In genomic region chr1:155514582-155515187, GRCh38 we compare ENCODE assay signal across 19 cellular contexts. TPM values are rescaled to one million over a fixed set of nuclear protein-coding genes. Genes with fewer than 3 reads are reported as not detected.
DNase-seq lines count a peak whose midpoint lies in the region; ATAC-seq and TF ChIP-seq lines count a peak whose summit lies in the region.
"Had no signal": no experiment of that assay in that cellular context is flagged by ENCODE, and none has a peak within 500 bp of the region (broad histone marks: within the 10 kb centered on the region; RNA-seq: fewer than 3 reads in every experiment).

No MANE protein-coding gene starts in this region.

- H2BK5ac ChIP-seq in IMR-90 (ENCODE audit: low read depth, low read length, poor library complexity, severe bottlenecking) (no peak overlapping the region), mesendoderm (ENCODE audit: low read length) (no peak overlapping the region)

- H3K23ac ChIP-seq in IMR-90 (ENCODE audit: low read depth, low read length) (no peak overlapping the region), mesendoderm (ENCODE audit: low read length) (no peak overlapping the region)

- no peak overlapping the region for H3K56ac ChIP-seq in IMR-90 (ENCODE audit: extremely low read depth, insufficient read depth, low read length)
- no peak overlapping the region for H3K56ac ChIP-seq in mesendoderm (ENCODE audit: low read length)

- dilution Hi-C loops in IMR-90 (cut with HindIII; ENCODE audit: low sequenced_read_pairs, unreplicated experiment): no loop called here

- no peak overlapping the region for H2AFZ ChIP-seq in IMR-90 (replicated peaks; ENCODE audit: low read length, poor library complexity)

- no peak for DNase-seq in activated CD8-positive, alpha-beta memory T cell treated with anti-CD3 and anti-CD28 coated beads, Interleukin-2, amount 10 ng/mL, durations not matched to agents 7 days and 5 days
- no peak for DNase-seq in activated CD8-positive, alpha-beta memory T cell treated with anti-CD3 and anti-CD28 coated beads for 24 hours
- DNase-seq in IMR-90 (no peak), NCI-H524 treated with DMSO at 0.1 percent for 48 hours (lab: John Stamatoyannopoulos, UW) (no peak), type B pancreatic cell (ENCODE audit: extremely low spot score, unreplicated experiment) (no peak), mesendoderm (no peak)
- DNase-seq in activated CD8-positive, alpha-beta T cell treated with anti-CD3 and anti-CD28 coated beads, Interleukin-2, amount 10 ng/mL, durations not matched to agents 7 days and 5 days: no peak
- peak in 5 of 10 donors; percentile 2 to 51 (median 12) for DNase-seq in naive thymus-derived CD8-positive, alpha-beta T cell
- DNase-seq: colonic mucosa; foreskin melanocyte; NCI-H1105; NCI-H748 treated with DMSO at 0.1 percent for 48 hours; spleen; stimulated activated naive CD4-positive, alpha-beta T cell treated with Interleukin-2 at 50 U/mL for 16 hours; WERI-Rb-1 had no signal

- H3K14ac ChIP-seq in IMR-90 (replicated peaks; ENCODE audit: low read depth, low read length): peak overlapping the region; percentile 41

- BruUV-seq in IMR-90 (replicated peaks; lab: Mats Ljungman, UMichigan): no TSS peak

- ATAC-seq in activated CD8-positive, alpha-beta memory T cell treated with anti-CD3 and anti-CD28 coated beads, Interleukin-2, amount 10 ng/mL, durations not matched to agents 7 days and 5 days: peak; percentile 36
- no peak for ATAC-seq in IMR-90 (ENCODE audit: low read depth)
- no peak for ATAC-seq in activated CD8-positive, alpha-beta T cell treated with anti-CD3 and anti-CD28 coated beads, Interleukin-2, amount 10 ng/mL, durations not matched to agents 7 days and 5 days
- ATAC-seq in naive thymus-derived CD8-positive, alpha-beta T cell: peak; percentile 87 to 95
- ATAC-seq: Panc1 had no signal

- H3K9me1 ChIP-seq in IMR-90 (ENCODE audit: insufficient read depth, low read length): peaks cover 14% of the 10 kb centered on the region; the same call in 1 of the 2 replicates

- peaks cover 24 to 70% of the 10 kb centered on the region in 2 experiments for H3K79me1 ChIP-seq in IMR-90 (ENCODE audit: low read depth in 1 of 2, low read length in 2 of 2)
- H3K79me1 ChIP-seq in mesendoderm (ENCODE audit: low read length): peaks cover 4% of the 10 kb centered on the region

- peaks cover 25% of the 10 kb centered on the region for H3K36me3 Mint-ChIP-seq in activated CD8-positive, alpha-beta memory T cell treated with anti-CD3 and anti-CD28 coated beads, Interleukin-2, amount 10 ng/mL, durations not matched to agents 7 days and 5 days
- H3K36me3 Mint-ChIP-seq in activated CD8-positive, alpha-beta T cell treated with anti-CD3 and anti-CD28 coated beads, Interleukin-2, amount 10 ng/mL, durations not matched to agents 7 days and 5 days (ENCODE audit: low read depth): peaks cover 33% of the 10 kb centered on the region
- H3K36me3 Mint-ChIP-seq in naive thymus-derived CD8-positive, alpha-beta T cell: peaks cover 0 to 42% (median 14%) of the 10 kb centered on the region in 3 donors
- H3K36me3 Mint-ChIP-seq in type B pancreatic cell: peaks cover 17% of the 10 kb centered on the region

- peaks cover 8% of the 10 kb centered on the region for H3K79me2 ChIP-seq in mesendoderm (ENCODE audit: control insufficient read depth, insufficient read depth, low read length)

- H2BK20ac ChIP-seq in IMR-90 (ENCODE audit: low read depth, low read length): no peak overlapping the region

- H3K36me3 ChIP-seq in IMR-90 (ENCODE audit: control insufficient read depth, insufficient read depth, low read length) (peaks cover 6% of the 10 kb centered on the region), mesendoderm (ENCODE audit: control insufficient read depth, insufficient read depth, low read length) (no peaks in the 10 kb centered on the region)
- H3K36me3 ChIP-seq: colonic mucosa had no signal

- CTCF ChIA-PET in activated CD8-positive, alpha-beta memory T cell treated with anti-CD3 and anti-CD28 coated beads, Interleukin-2, amount 10 ng/mL, durations not matched to agents 7 days and 5 days (lab: Charles Lee): interaction anchor here (2.7 kb wide), 1 partner anchor 22 kb away, joined by 6 read pairs; no protein-coding TSS in a partner anchor
- CTCF ChIA-PET in IMR-90 (lab: Yijun Ruan, JAX): no interaction called here
- CTCF ChIA-PET in activated CD8-positive, alpha-beta T cell treated with anti-CD3 and anti-CD28 coated beads, Interleukin-2, amount 10 ng/mL, durations not matched to agents 7 days and 5 days (lab: Charles Lee): interaction anchor here (0.9 to 1.0 kb wide), 2 partner anchors 10 to 13 kb away, joined by 3 read pairs; no protein-coding TSS in a partner anchor

- H4K8ac ChIP-seq in IMR-90 (ENCODE audit: low read depth in 2 of 2, low read length in 2 of 2) (no peak overlapping the region), mesendoderm (ENCODE audit: low read depth, low read length) (no peak overlapping the region)

- 93% methylated on average over 5 of the region's 14 CpGs; no CpG with 5 or more reads in 1 of the 2 experiments for WGBS in IMR-90 (ENCODE audit: extremely low coverage in 2 of 2, insufficient read length in 1 of 2), 2 experiments
- no CpG with 5 or more reads among the region's 14 CpGs for WGBS in mesendoderm (ENCODE audit: extremely low coverage, insufficient coverage, low lambda C conversion rate)

- H3K27ac Mint-ChIP-seq in activated CD8-positive, alpha-beta memory T cell treated with anti-CD3 and anti-CD28 coated beads, Interleukin-2, amount 10 ng/mL, durations not matched to agents 7 days and 5 days: peak overlapping the region; percentile 64
- H3K27ac Mint-ChIP-seq in activated CD8-positive, alpha-beta T cell treated with anti-CD3 and anti-CD28 coated beads, Interleukin-2, amount 10 ng/mL, durations not matched to agents 7 days and 5 days: peak overlapping the region; percentile 54
- peak overlapping the region in 9 of 10 donors; percentile 76 to 93 (median 86) for H3K27ac Mint-ChIP-seq in naive thymus-derived CD8-positive, alpha-beta T cell
- no peak overlapping the region for H3K27ac Mint-ChIP-seq in type B pancreatic cell

- no peaks in the 10 kb centered on the region for H3K27me3 ChIP-seq in IMR-90 (ENCODE audit: control insufficient read depth, insufficient read depth, low read length)
- H3K27me3 ChIP-seq in mesendoderm (ENCODE audit: insufficient read depth, low read length, poor library complexity): no peaks in the 10 kb centered on the region
- H3K27me3 ChIP-seq: colonic mucosa, spleen had no signal

- H3K4me3 ChIP-seq in IMR-90 (ENCODE audit: insufficient read depth, low read depth, low read length) (no peak overlapping the region), mesendoderm (ENCODE audit: low read length) (no peak overlapping the region)
- H3K4me3 ChIP-seq: colonic mucosa, HAP-1, spleen had no signal

- in situ Hi-C loops in IMR-90 (cut with MboI; ENCODE audit: low sequenced_read_pairs): no loop called here

- no peaks in the 10 kb centered on the region for H3K9me3 ChIP-seq in IMR-90 (ENCODE audit: control insufficient read depth, insufficient read depth, low read length)
- H3K9me3 ChIP-seq: colonic mucosa, HAP-1, spleen had no signal

- TF ChIP-seq RAD21 in IMR-90 (IDR thresholded peaks at IDR 0.05; ENCODE audit: low read length): no peak

- no peak overlapping the region for H2BK120ac ChIP-seq in IMR-90 (ENCODE audit: low read depth, low read length)
- H2BK120ac ChIP-seq in mesendoderm (ENCODE audit: low read depth, low read length): no peak overlapping the region

- TF ChIP-seq CTCF in IMR-90 (conservative IDR thresholded peaks at IDR 0.05; ENCODE audit: low read depth, low read length) (no peak), type B pancreatic cell (conservative IDR thresholded peaks at IDR 0.05) (no peak)

- intact Hi-C loops in IMR-90 (cut with micrococcal nuclease): no loop called here

- H3K4ac ChIP-seq in IMR-90 (ENCODE audit: low read depth, low read length) (no peak overlapping the region), mesendoderm (ENCODE audit: low read depth, low read length) (no peak overlapping the region)

- no peaks in the 10 kb centered on the region for H3K27me3 Mint-ChIP-seq in activated CD8-positive, alpha-beta memory T cell treated with anti-CD3 and anti-CD28 coated beads, Interleukin-2, amount 10 ng/mL, durations not matched to agents 7 days and 5 days
- H3K27me3 Mint-ChIP-seq in activated CD8-positive, alpha-beta T cell treated with anti-CD3 and anti-CD28 coated beads, Interleukin-2, amount 10 ng/mL, durations not matched to agents 7 days and 5 days (ENCODE audit: low read depth): no peaks in the 10 kb centered on the region
- no peaks in the 10 kb centered on the region for H3K27me3 Mint-ChIP-seq in naive thymus-derived CD8-positive, alpha-beta T cell
- no peaks in the 10 kb centered on the region for H3K27me3 Mint-ChIP-seq in type B pancreatic cell

- H3K4me1 ChIP-seq in IMR-90 (ENCODE audit: control insufficient read depth, insufficient read depth, low read length) (peaks cover 2% of the 10 kb centered on the region), mesendoderm (ENCODE audit: control insufficient read depth, low read depth, low read length) (no peaks in the 10 kb centered on the region)
- H3K4me1 ChIP-seq: colonic mucosa, HAP-1 had no signal

- H3K4me3 Mint-ChIP-seq in activated CD8-positive, alpha-beta memory T cell treated with anti-CD3 and anti-CD28 coated beads, Interleukin-2, amount 10 ng/mL, durations not matched to agents 7 days and 5 days: peak overlapping the region; percentile 24
- H3K4me3 Mint-ChIP-seq in activated CD8-positive, alpha-beta T cell treated with anti-CD3 and anti-CD28 coated beads, Interleukin-2, amount 10 ng/mL, durations not matched to agents 7 days and 5 days: peak overlapping the region; percentile 19
- peak overlapping the region; percentile 55 to 83 (median 72) for H3K4me3 Mint-ChIP-seq in naive thymus-derived CD8-positive, alpha-beta T cell
- H3K4me3 Mint-ChIP-seq in type B pancreatic cell: no peak overlapping the region
- H3K4me3 Mint-ChIP-seq: neural crest cell had no signal

- H3K9ac ChIP-seq in IMR-90 (ENCODE audit: low read depth, low read length): no peak overlapping the region
- no peak overlapping the region for H3K9ac ChIP-seq in mesendoderm (ENCODE audit: low read length)
- H3K9ac ChIP-seq: KMS-11 had no signal

- H2AK5ac ChIP-seq in IMR-90 (ENCODE audit: low read depth, low read length) (no peak overlapping the region), mesendoderm (ENCODE audit: low read length) (no peak overlapping the region)

- peaks cover 28% of the 10 kb centered on the region for H3K4me1 Mint-ChIP-seq in activated CD8-positive, alpha-beta memory T cell treated with anti-CD3 and anti-CD28 coated beads, Interleukin-2, amount 10 ng/mL, durations not matched to agents 7 days and 5 days
- peaks cover 29% of the 10 kb centered on the region for H3K4me1 Mint-ChIP-seq in activated CD8-positive, alpha-beta T cell treated with anti-CD3 and anti-CD28 coated beads, Interleukin-2, amount 10 ng/mL, durations not matched to agents 7 days and 5 days (ENCODE audit: low read depth)
- peaks cover 25 to 62% (median 51%) of the 10 kb centered on the region in 4 donors for H3K4me1 Mint-ChIP-seq in naive thymus-derived CD8-positive, alpha-beta T cell
- no peaks in the 10 kb centered on the region for H3K4me1 Mint-ChIP-seq in type B pancreatic cell (ENCODE audit: unreplicated experiment)
- H3K4me1 Mint-ChIP-seq: neural crest cell had no signal

- no peak for TF ChIP-seq POLR2A in IMR-90 (IDR thresholded peaks at IDR 0.05; ENCODE audit: low read depth, low read length)

- H4K91ac ChIP-seq in IMR-90 (ENCODE audit: insufficient read depth, low read depth, low read length): no peak overlapping the region

- H3K9me3 Mint-ChIP-seq in activated CD8-positive, alpha-beta memory T cell treated with anti-CD3 and anti-CD28 coated beads, Interleukin-2, amount 10 ng/mL, durations not matched to agents 7 days and 5 days (ENCODE audit: low read depth): no peaks in the 10 kb centered on the region
- H3K9me3 Mint-ChIP-seq in activated CD8-positive, alpha-beta T cell treated with anti-CD3 and anti-CD28 coated beads, Interleukin-2, amount 10 ng/mL, durations not matched to agents 7 days and 5 days (ENCODE audit: insufficient read depth): no peaks in the 10 kb centered on the region
- no peaks in the 10 kb centered on the region for H3K9me3 Mint-ChIP-seq in naive thymus-derived CD8-positive, alpha-beta T cell
- H3K9me3 Mint-ChIP-seq in type B pancreatic cell: no peaks in the 10 kb centered on the region

- H2BK15ac ChIP-seq in IMR-90 (ENCODE audit: low read depth, low read length) (no peak overlapping the region), mesendoderm (replicated peaks; ENCODE audit: low read depth) (no peak overlapping the region)

- POLR2A ChIA-PET in IMR-90 (lab: Charles Lee; ENCODE audit: unreplicated experiment): no interaction called here
- POLR2A ChIA-PET in activated CD8-positive, alpha-beta T cell treated with anti-CD3 and anti-CD28 coated beads, Interleukin-2, amount 10 ng/mL, durations not matched to agents 7 days and 5 days (lab: Charles Lee): no interaction called here
- POLR2A ChIA-PET in naive thymus-derived CD8-positive, alpha-beta T cell (lab: Charles Lee): interaction anchor here (0.6 kb wide), 1 partner anchor 122 kb away, joined by 5 read pairs; no protein-coding TSS in a partner anchor

- H2AK9ac ChIP-seq in IMR-90 (replicated peaks; ENCODE audit: low read depth, low read length, poor library complexity): peak overlapping the region; percentile 42

- H3K18ac ChIP-seq in IMR-90 (ENCODE audit: low read depth, low read length) (no peak overlapping the region), mesendoderm (ENCODE audit: low read length) (no peak overlapping the region)

- H3K27ac ChIP-seq in IMR-90 (ENCODE audit: insufficient read depth, low read length): no peak overlapping the region
- no peak overlapping the region for H3K27ac ChIP-seq in mesendoderm (ENCODE audit: low read depth, low read length)
- H3K27ac ChIP-seq: colonic mucosa, KMS-11, spleen, WERI-Rb-1 had no signal

- no peak overlapping the region for H4K5ac ChIP-seq in IMR-90 (ENCODE audit: low read depth, low read length)
- H4K5ac ChIP-seq in mesendoderm (ENCODE audit: low read length): no peak overlapping the region

- peaks cover 34% of the 10 kb centered on the region for H4K20me1 ChIP-seq in IMR-90 (ENCODE audit: insufficient read depth, low read length)

- H3K4me2 ChIP-seq in IMR-90 (ENCODE audit: low read depth, low read length): no peak overlapping the region
- H3K4me2 ChIP-seq in mesendoderm (ENCODE audit: low read length): no peak overlapping the region
- H3K4me2 ChIP-seq: KMS-11 had no signal

RNA-seq across cellular contexts. Expression of gene ASH1L, which starts 47.9 kb away (rescaled TPM):
- total RNA-seq in activated CD8-positive, alpha-beta memory T cell treated with anti-CD3 and anti-CD28 coated beads, Interleukin-2, amount 10 ng/mL, durations not matched to agents 7 days and 5 days: 10 to 100 TPM; 34.0 to 52.9 TPM
- total RNA-seq in IMR-90 (2012; rRNA removed): 18.5 and 23.9 TPM in 2 replicates
- 13.7 and 14.3 TPM in 2 replicates for polyA plus RNA-seq in IMR-90 (2012; rRNA removed)
- polyA plus RNA-seq in IMR-90 (2012; cell fraction: cytosol; rRNA removed): 4.0 and 6.5 TPM in 2 replicates
- polyA plus RNA-seq in IMR-90 (2012; cell fraction: nucleus; rRNA removed; ENCODE audit: low replicate concordance): 14.2 and 36.7 TPM in 2 replicates
- 10 to 100 TPM; 37.7 to 41.1 TPM for total RNA-seq in activated CD8-positive, alpha-beta T cell treated with anti-CD3 and anti-CD28 coated beads, Interleukin-2, amount 10 ng/mL, durations not matched to agents 7 days and 5 days
- 100 to 1,000 TPM in 1 of 2 experiments, 10 to 100 TPM in 1; 96.5 to 102 TPM for total RNA-seq in naive thymus-derived CD8-positive, alpha-beta T cell
- 10 to 100 TPM; 12.2 to 22.0 (median 13.9) TPM for polyA plus RNA-seq in naive thymus-derived CD8-positive, alpha-beta T cell
- 40.7 and 43.7 TPM in 2 replicates for total RNA-seq in type B pancreatic cell (ENCODE audit: low replicate concordance)
- 4.7 TPM for polyA plus RNA-seq in mesendoderm (2013, experiment 1 of 2)
- polyA plus RNA-seq in mesendoderm (2013, experiment 2 of 2): 4.6 TPM

Comparison
In these comparisons a context has a peak if more than half of its experiments do, and no peak if none do; other contexts are left out.
1. ATAC-seq: peak in activated CD8-positive, alpha-beta memory T cell treated with anti-CD3 and anti-CD28 coated beads, Interleukin-2, amount 10 ng/mL, durations not matched to agents 7 days and 5 days (single experiment) and naive thymus-derived CD8-positive, alpha-beta T cell (2 of 2); none in IMR-90 (single experiment) and activated CD8-positive, alpha-beta T cell treated with anti-CD3 and anti-CD28 coated beads, Interleukin-2, amount 10 ng/mL, durations not matched to agents 7 days and 5 days (single experiment).